Comparison of ENCODE assay signal across 17 cellular contexts in genomic region chr21:45439901-45440461, GRCh38. TPM values are rescaled to one million over a fixed set of nuclear protein-coding genes. Genes with fewer than 3 reads are reported as not detected.
DNase-seq lines count a peak whose midpoint lies in the region; ATAC-seq and TF ChIP-seq lines count a peak whose summit lies in the region.
"Had no signal": no experiment of that assay in that cellular context is flagged by ENCODE, and none has a peak within 500 bp of the region (broad histone marks: within the 10 kb centered on the region; RNA-seq: fewer than 3 reads in every experiment).

No MANE protein-coding gene starts in this region.

- in situ Hi-C loops in GM23248 (cut with MboI), result no loop called here

- no peak overlapping the region for H3K27ac ChIP-seq in GM23248
- peak overlapping the region; percentile 77 to 87 for H3K27ac ChIP-seq in ascending aorta
- no peak overlapping the region for H3K27ac ChIP-seq in right cardiac atrium (ENCODE audit: low read length)
- H3K27ac ChIP-seq in psoas muscle, result no peak overlapping the region
- H3K27ac ChIP-seq: KMS-11 had no signal

- ATAC-seq in right cardiac atrium (peak; percentile 0 to 1), psoas muscle (peak in 1 of 4 donors; percentile 16), HG02973 (IDR thresholded peaks at IDR 0.05; ENCODE audit: unreplicated experiment) (no peak), sciatic nerve (no peak), HG03378 (IDR thresholded peaks at IDR 0.05; ENCODE audit: unreplicated experiment) (no peak)

- no peaks in the 10 kb centered on the region for H3K9me2 ChIP-seq in GM23248 (ENCODE audit: insufficient read depth)

- no peaks in the 10 kb centered on the region for H3F3A ChIP-seq in GM23248 (ENCODE audit: insufficient read depth)

- H3K4me3 ChIP-seq in GM23248 (no peak overlapping the region), ascending aorta (peak overlapping the region in 1 of 2 donors; percentile 49), right cardiac atrium (ENCODE audit: low read length) (no peak overlapping the region), psoas muscle (no peak overlapping the region)
- H3K4me3 ChIP-seq: HAP-1 had no signal

- no peaks in the 10 kb centered on the region for H3K9me3 Mint-ChIP-seq in type B pancreatic cell
- H3K9me3 Mint-ChIP-seq: activated B cell treated with CpG ODN at 0.5 μM for 24 hours; activated naive CD8-positive, alpha-beta T cell treated with anti-CD3 and anti-CD28 coated beads, Interleukin-2, amount 10 ng/mL, durations not matched to agents 7 days and 5 days; CD8-positive, alpha-beta memory T cell; dendritic cell treated with granulocyte-macrophage colony-stimulating factor and Interleukin-4, amounts not matched to agents 40 ng/mL and 50 ng/mL, for 4 days had no signal

- peaks cover 15% of the 10 kb centered on the region for H3K4me1 Mint-ChIP-seq in type B pancreatic cell (ENCODE audit: unreplicated experiment)

- intact Hi-C loops in ascending aorta (cut with DNase I), result loop anchor here (1.0 to 10.0 kb wide), 6 partner anchors 35 to 298 kb away; partner anchors contain the start of gene COL18A1
- intact Hi-C loops in right cardiac atrium (cut with DNase I), result loop anchor here (2.0 to 10.0 kb wide), 4 partner anchors 53 to 148 kb away; no protein-coding TSS in a partner anchor
- intact Hi-C loops in psoas muscle (cut with DNase I), result loop anchor here (1.0 to 5.0 kb wide), 4 partner anchors 147 to 300 kb away; no protein-coding TSS in a partner anchor
- intact Hi-C loops in sciatic nerve (cut with DNase I), result loop anchor here (1.0 kb wide), 1 partner anchor 147 kb away; no protein-coding TSS in a partner anchor

- no peaks in the 10 kb centered on the region for H3K27me3 Mint-ChIP-seq in type B pancreatic cell

- TF ChIP-seq CTCF in ascending aorta (IDR thresholded peaks at IDR 0.05) (no peak), psoas muscle (IDR thresholded peaks at IDR 0.05) (no peak), type B pancreatic cell (conservative IDR thresholded peaks at IDR 0.05) (no peak)

- H3K9ac ChIP-seq in GM23248, result 0 out of 2 replicates have a peak overlapping the region, but pooled peaks have one; percentile 86
- H3K9ac ChIP-seq: KMS-11 had no signal

- DNase-seq in GM23248, result no peak
- DNase-seq in ascending aorta (ENCODE audit: low spot score in 2 of 2), result no peak
- DNase-seq in right cardiac atrium, result peak; percentile 28 to 70 (median 54)
- DNase-seq in psoas muscle, result peak; percentile 13 to 49
- no peak for DNase-seq in sciatic nerve (ENCODE audit: low spot score)
- DNase-seq in type B pancreatic cell (ENCODE audit: extremely low spot score, unreplicated experiment), result no peak

- H3K36me3 ChIP-seq in GM23248 (ENCODE audit: low read depth) (no peaks in the 10 kb centered on the region), ascending aorta (peaks cover 0 to 3% of the 10 kb centered on the region in 2 donors), psoas muscle (ENCODE audit: insufficient read depth in 1 of 2, low read depth in 1 of 2) (no peaks in the 10 kb centered on the region)
- H3K36me3 ChIP-seq: HAP-1, lower lobe of right lung, pancreas, thyroid gland had no signal

- no peaks in the 10 kb centered on the region for H3K27me3 ChIP-seq in GM23248 (replicated peaks; ENCODE audit: insufficient read depth)
- H3K27me3 ChIP-seq in ascending aorta, result no peaks in the 10 kb centered on the region
- H3K27me3 ChIP-seq in right cardiac atrium (ENCODE audit: control insufficient read depth, insufficient read depth), result no peaks in the 10 kb centered on the region
- H3K27me3 ChIP-seq in psoas muscle (ENCODE audit: insufficient read depth in 3 of 3, low read length in 2 of 3), result peaks cover 0 to 25% (median 0%) of the 10 kb centered on the region in 3 donors
- H3K27me3 ChIP-seq: pancreas, thyroid gland had no signal

- H3K9me3 ChIP-seq in GM23248 (ENCODE audit: low read depth), result no peaks in the 10 kb centered on the region
- no peaks in the 10 kb centered on the region for H3K9me3 ChIP-seq in ascending aorta
- H3K9me3 ChIP-seq in right cardiac atrium (ENCODE audit: control insufficient read depth, low read length), result no peaks in the 10 kb centered on the region
- no peaks in the 10 kb centered on the region for H3K9me3 ChIP-seq in psoas muscle
- H3K9me3 ChIP-seq: HAP-1, lower lobe of right lung, pancreas, thyroid gland had no signal

- no peaks in the 10 kb centered on the region for H4K20me1 ChIP-seq in GM23248 (ENCODE audit: insufficient read depth)

- H3K4me2 ChIP-seq in GM23248 (ENCODE audit: unreplicated experiment), result no peak overlapping the region
- H3K4me2 ChIP-seq: KMS-11 had no signal

- H3K4me1 ChIP-seq in GM23248 (ENCODE audit: insufficient read depth) (0 out of 2 replicates have a peak, but pooled peaks cover 7% of the 10 kb centered on the region), ascending aorta (peaks cover 6 to 17% of the 10 kb centered on the region in 2 donors), right cardiac atrium (ENCODE audit: control insufficient read depth, insufficient read depth, low read length) (peaks cover 2% of the 10 kb centered on the region), psoas muscle (peaks cover 11% of the 10 kb centered on the region)
- H3K4me1 ChIP-seq: HAP-1, pancreas had no signal

- H3K79me2 ChIP-seq in GM23248 (ENCODE audit: insufficient read depth), result no peaks in the 10 kb centered on the region

- H3K4me3 Mint-ChIP-seq in type B pancreatic cell, result no peak overlapping the region

- no peak overlapping the region for H3K27ac Mint-ChIP-seq in type B pancreatic cell
- H3K27ac Mint-ChIP-seq: activated B cell treated with CpG ODN at 0.5 μM for 24 hours had no signal

- 0 out of 2 replicates have a peak overlapping the region, but pooled peaks have one; percentile 95 for H2AFZ ChIP-seq in GM23248

- WGBS in GM23248 (ENCODE audit: low coverage in 1 of 2, low lambda C conversion rate in 2 of 2, missing lambda C conversion rate in 2 of 2), 2 experiments, result 86 to 89% methylated on average over 28 of the region's 28 CpGs
- 94% methylated on average over 28 of the region's 28 CpGs for WGBS in right cardiac atrium
- 91 to 92% (median 91%) methylated on average over 28 of the region's 28 CpGs for WGBS in psoas muscle, 3 donors

- H3K36me3 Mint-ChIP-seq in type B pancreatic cell, result peaks cover 4% of the 10 kb centered on the region
- H3K36me3 Mint-ChIP-seq: CD8-positive, alpha-beta memory T cell had no signal

RNA-seq across cellular contexts. Expression of gene COL18A1, which starts 35.0 kb away (rescaled TPM):
- 24.2 and 30.5 TPM in 2 replicates for total RNA-seq in GM23248 (2014; rRNA removed; shearing (Covaris generic))
- polyA plus RNA-seq in GM23248 (2016; fragmentation: Nextera tagmentation; extraction: Ambion mirVana) (1.7 and 1.8 TPM in 2 replicates), right cardiac atrium (52.3 TPM), psoas muscle (10 to 100 TPM in 2 of 3 donors, 1 to 10 TPM in 1; 4.8 to 25.3 (median 11.3) TPM)
- total RNA-seq in ascending aorta (699 TPM), right cardiac atrium (100 to 1,000 TPM in 1 of 4 donors, 10 to 100 TPM in 3; 63.5 to 134 (median 84.6) TPM), psoas muscle (10 to 100 TPM; 11.6 to 21.1 (median 15.1) TPM), sciatic nerve (129 TPM), type B pancreatic cell (ENCODE audit: low replicate concordance) (150 and 168 TPM in 2 replicates)

Comparison
In these comparisons a context has a peak if more than half of its experiments do, and no peak if none do; other contexts are left out.
1. DNase-seq: peak in right cardiac atrium (3 of 3) and psoas muscle (2 of 2); none in GM23248 (single experiment), ascending aorta (0 of 2), sciatic nerve (single experiment) and type B pancreatic cell (single experiment).
2. H3K27ac ChIP-seq: peak in ascending aorta (2 of 2); none in GM23248 (single experiment), right cardiac atrium (single experiment) and psoas muscle (single experiment).
3. ATAC-seq: peak in right cardiac atrium (2 of 2); none in HG02973 (single experiment), sciatic nerve (single experiment) and HG03378 (single experiment).